ENCODE assay signal across 9 cellular contexts in the genomic region with DNA sequence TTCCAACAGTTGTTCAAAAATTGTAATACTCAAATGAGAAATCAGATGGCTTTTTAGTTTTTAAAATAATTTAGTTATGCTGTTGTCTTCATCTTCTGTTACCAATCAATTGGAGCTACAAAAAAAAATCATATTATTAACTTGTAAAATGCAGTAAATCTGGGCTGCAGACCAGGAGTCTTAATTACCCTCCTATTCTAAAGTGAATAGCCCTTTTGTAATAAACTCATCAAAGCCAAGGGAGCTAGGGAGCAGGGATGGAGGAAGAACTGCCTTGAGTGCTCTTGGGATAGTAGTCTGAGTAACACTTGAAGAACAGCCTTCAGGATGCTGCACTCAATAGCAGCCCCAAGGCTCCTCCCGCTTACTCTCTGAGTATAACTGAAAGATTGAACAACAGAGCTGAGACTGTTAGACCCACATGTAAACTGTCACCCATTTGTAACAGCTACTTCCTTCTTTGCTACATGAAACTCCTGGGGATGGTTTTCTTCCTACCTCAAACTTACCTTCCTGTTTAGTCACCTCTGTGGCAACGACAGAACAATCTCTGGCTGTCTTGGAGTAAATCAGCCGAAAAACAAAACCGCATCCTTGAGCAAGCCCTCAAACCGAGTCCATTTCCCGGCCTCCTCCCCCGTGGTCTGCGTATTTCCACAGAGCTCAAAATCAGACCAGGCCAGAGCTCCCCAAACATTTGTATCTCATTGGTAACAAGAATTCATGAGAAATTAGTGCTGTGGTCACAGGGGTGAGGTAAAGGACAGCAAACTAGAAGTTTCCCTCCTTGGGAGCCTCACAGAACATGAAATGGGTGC. TPM values are rescaled to one million over a fixed set of nuclear protein-coding genes. Genes with fewer than 3 reads are reported as not detected.
DNase-seq lines count a peak whose midpoint lies in the region; ATAC-seq and TF ChIP-seq lines count a peak whose summit lies in the region.
"Had no signal": no experiment of that assay in that cellular context is flagged by ENCODE, and none has a peak within 500 bp of the region (broad histone marks: within the 10 kb centered on the region; RNA-seq: fewer than 3 reads in every experiment).

No MANE protein-coding gene starts in this region.

- H3K27ac Mint-ChIP-seq in T-helper 17 cell = peak overlapping the region; percentile 99

- no peaks in the 10 kb centered on the region for H3K27me3 Mint-ChIP-seq in T-helper 17 cell

- ATAC-seq in HG03097 (IDR thresholded peaks at IDR 0.05; ENCODE audit: low FRiP score, unreplicated experiment) (peak; percentile 68), T-helper 17 cell (peak; percentile 83)

- no peak overlapping the region for H3K4me3 ChIP-seq in cardiac fibroblast (replicated peaks in 1 of 2; ENCODE audit: low read depth in 2 of 2, low read length in 2 of 2)
- H3K4me3 ChIP-seq: A549 had no signal

- no peak for TF ChIP-seq CTCF in cardiac fibroblast (IDR thresholded peaks at IDR 0.05; ENCODE audit: low read depth, low read length)

- H3K9me3 ChIP-seq in T-helper 17 cell (ENCODE audit: control insufficient read depth, low read length, poor library complexity, severe bottlenecking) = no peaks in the 10 kb centered on the region
- H3K9me3 ChIP-seq: A549 had no signal

- peaks cover 2% of the 10 kb centered on the region for H3K36me3 Mint-ChIP-seq in T-helper 17 cell (ENCODE audit: low read depth)

- H3K4me3 Mint-ChIP-seq in T-helper 17 cell = peak overlapping the region; percentile 92

- peak; percentile 42 for DNase-seq in NK-92 treated with Interleukin-12 subunit alpha and Interleukin-12 subunit beta, amount 100 ng/mL, for 24 hours (lab: John Stamatoyannopoulos, UW)
- DNase-seq in NK-92 (lab: John Stamatoyannopoulos, UW; ENCODE audit: unreplicated experiment) = no peak
- peak; percentile 31 to 64 (median 46) for DNase-seq in T-helper 17 cell
- peak; percentile 39 to 65 for DNase-seq in cardiac fibroblast (ENCODE audit: low read depth in 2 of 2)
- peak; percentile 9 to 55 (median 37) for DNase-seq in stimulated activated CD4-positive, alpha-beta T cell treated with anti-CD3 and anti-CD28 coated beads, TNF-alpha, amount 100 ng/mL, for 24 hours (ENCODE audit: low read depth in 3 of 3)
- DNase-seq in LoVo (ENCODE audit: low spot score) = no peak
- DNase-seq in NCI-H82 treated with DMSO at 0.1 percent for 48 hours (lab: John Stamatoyannopoulos, UW; ENCODE audit: unreplicated experiment) = no peak

- peaks cover 52% of the 10 kb centered on the region for H3K4me1 Mint-ChIP-seq in T-helper 17 cell

RNA-seq across cellular contexts. Expression of a gene that starts 55.9 kb away (rescaled TPM):
- 10 to 100 TPM; 21.7 to 22.1 TPM for total RNA-seq in T-helper 17 cell

Comparison
In these comparisons a context has a peak if more than half of its experiments do, and no peak if none do; other contexts are left out.
1. DNase-seq: peak in NK-92 treated with Interleukin-12 subunit alpha and Interleukin-12 subunit beta, amount 100 ng/mL, for 24 hours (single experiment), T-helper 17 cell (3 of 3), cardiac fibroblast (2 of 2) and stimulated activated CD4-positive, alpha-beta T cell treated with anti-CD3 and anti-CD28 coated beads, TNF-alpha, amount 100 ng/mL, for 24 hours (3 of 3); none in NK-92 (single experiment), LoVo (single experiment) and NCI-H82 treated with DMSO at 0.1 percent for 48 hours (single experiment).